1 cellular context compared by ENCODE assay signal in the genomic region with DNA sequence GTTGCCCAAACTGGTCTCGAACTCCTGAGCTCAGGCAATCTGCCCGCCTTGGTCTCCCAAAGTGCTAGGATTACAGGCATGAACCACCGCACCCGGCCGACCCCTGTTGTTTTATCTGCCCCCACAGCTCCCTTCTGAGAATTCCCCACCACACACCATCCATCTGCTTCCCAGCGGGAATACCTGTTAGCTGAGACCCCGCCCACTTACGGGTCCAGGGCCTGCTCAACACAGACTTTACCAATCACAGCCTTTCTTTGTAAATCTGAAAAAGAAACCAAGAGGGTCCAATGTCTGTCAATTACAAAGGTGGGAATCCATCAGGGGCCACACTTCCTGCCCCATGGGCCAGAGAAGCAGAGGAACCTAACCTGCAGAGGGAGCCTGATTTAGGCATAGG.
TF ChIP-seq lines count a peak whose summit lies in the region.

No MANE protein-coding gene starts in this region.

TF ChIP-seq in GM23338, 12 proteins besides CTCF, POLR2A, EP300 and RAD21:
- TF ChIP-seq STAT1 (IDR thresholded peaks at IDR 0.05; ENCODE audit: unreplicated experiment) (no peak), EZH2phosphoT487 (IDR thresholded peaks at IDR 0.05; ENCODE audit: unreplicated experiment) (no peak), JUNB (IDR thresholded peaks at IDR 0.05; ENCODE audit: unreplicated experiment) (no peak), ZNF114 (CRISPR knock-in tag; IDR thresholded peaks at IDR 0.05) (no peak)
- TF ChIP-seq, protein P1, sequence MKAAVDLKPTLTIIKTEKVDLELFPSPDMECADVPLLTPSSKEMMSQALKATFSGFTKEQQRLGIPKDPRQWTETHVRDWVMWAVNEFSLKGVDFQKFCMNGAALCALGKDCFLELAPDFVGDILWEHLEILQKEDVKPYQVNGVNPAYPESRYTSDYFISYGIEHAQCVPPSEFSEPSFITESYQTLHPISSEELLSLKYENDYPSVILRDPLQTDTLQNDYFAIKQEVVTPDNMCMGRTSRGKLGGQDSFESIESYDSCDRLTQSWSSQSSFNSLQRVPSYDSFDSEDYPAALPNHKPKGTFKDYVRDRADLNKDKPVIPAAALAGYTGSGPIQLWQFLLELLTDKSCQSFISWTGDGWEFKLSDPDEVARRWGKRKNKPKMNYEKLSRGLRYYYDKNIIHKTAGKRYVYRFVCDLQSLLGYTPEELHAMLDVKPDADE (IDR thresholded peaks at IDR 0.05): no peak
- TF ChIP-seq, protein P2, sequence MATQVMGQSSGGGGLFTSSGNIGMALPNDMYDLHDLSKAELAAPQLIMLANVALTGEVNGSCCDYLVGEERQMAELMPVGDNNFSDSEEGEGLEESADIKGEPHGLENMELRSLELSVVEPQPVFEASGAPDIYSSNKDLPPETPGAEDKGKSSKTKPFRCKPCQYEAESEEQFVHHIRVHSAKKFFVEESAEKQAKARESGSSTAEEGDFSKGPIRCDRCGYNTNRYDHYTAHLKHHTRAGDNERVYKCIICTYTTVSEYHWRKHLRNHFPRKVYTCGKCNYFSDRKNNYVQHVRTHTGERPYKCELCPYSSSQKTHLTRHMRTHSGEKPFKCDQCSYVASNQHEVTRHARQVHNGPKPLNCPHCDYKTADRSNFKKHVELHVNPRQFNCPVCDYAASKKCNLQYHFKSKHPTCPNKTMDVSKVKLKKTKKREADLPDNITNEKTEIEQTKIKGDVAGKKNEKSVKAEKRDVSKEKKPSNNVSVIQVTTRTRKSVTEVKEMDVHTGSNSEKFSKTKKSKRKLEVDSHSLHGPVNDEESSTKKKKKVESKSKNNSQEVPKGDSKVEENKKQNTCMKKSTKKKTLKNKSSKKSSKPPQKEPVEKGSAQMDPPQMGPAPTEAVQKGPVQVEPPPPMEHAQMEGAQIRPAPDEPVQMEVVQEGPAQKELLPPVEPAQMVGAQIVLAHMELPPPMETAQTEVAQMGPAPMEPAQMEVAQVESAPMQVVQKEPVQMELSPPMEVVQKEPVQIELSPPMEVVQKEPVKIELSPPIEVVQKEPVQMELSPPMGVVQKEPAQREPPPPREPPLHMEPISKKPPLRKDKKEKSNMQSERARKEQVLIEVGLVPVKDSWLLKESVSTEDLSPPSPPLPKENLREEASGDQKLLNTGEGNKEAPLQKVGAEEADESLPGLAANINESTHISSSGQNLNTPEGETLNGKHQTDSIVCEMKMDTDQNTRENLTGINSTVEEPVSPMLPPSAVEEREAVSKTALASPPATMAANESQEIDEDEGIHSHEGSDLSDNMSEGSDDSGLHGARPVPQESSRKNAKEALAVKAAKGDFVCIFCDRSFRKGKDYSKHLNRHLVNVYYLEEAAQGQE (IDR thresholded peaks at IDR 0.05; ENCODE audit: unreplicated experiment): no peak
